14 cellular contexts compared by ENCODE assay signal in genomic region chr7:44307905-44308740, GRCh38. TPM values are rescaled to one million over a fixed set of nuclear protein-coding genes. Genes with fewer than 3 reads are reported as not detected.
DNase-seq lines count a peak whose midpoint lies in the region; ATAC-seq and TF ChIP-seq lines count a peak whose summit lies in the region.
"Had no signal": no experiment of that assay in that cellular context is flagged by ENCODE, and none has a peak within 500 bp of the region (broad histone marks: within the 10 kb centered on the region; RNA-seq: fewer than 3 reads in every experiment).

No MANE protein-coding gene starts in this region.

- peaks cover 5% of the 10 kb centered on the region; the same call in 1 of the 2 replicates for H3K4me1 ChIP-seq in SJSA1 (replicated peaks)
- peaks cover 51% of the 10 kb centered on the region for H3K4me1 ChIP-seq in left ventricle myocardium inferior

- peak; percentile 25 for DNase-seq in GM10266 (ENCODE audit: extremely low spot score)
- peak in 1 of 2 experiments; percentile 36 for DNase-seq in SJSA1 (ENCODE audit: low read depth in 1 of 2, low spot score in 2 of 2)
- no peak for DNase-seq in left ventricle myocardium inferior
- peak; percentile 43 for DNase-seq in sciatic nerve (ENCODE audit: low spot score)
- DNase-seq in activated naive CD4-positive, alpha-beta T cell treated with Interleukin-2 at 50 U/mL for 16 hours: no peak
- DNase-seq: activated CD4-positive, alpha-beta T cell treated with anti-CD3 and anti-CD28 coated beads, Interleukin-2, amount 50 U/mL, for 4 hours; activated naive CD4-positive, alpha-beta T cell treated with anti-CD3 and anti-CD28 coated beads, Interleukin-2, amount 50 U/mL, for 16 hours; central memory CD4-positive, alpha-beta T cell; midbrain had no signal

- ATAC-seq in sciatic nerve (no peak), GM18511 (IDR thresholded peaks at IDR 0.05; ENCODE audit: unreplicated experiment) (no peak), GM18870 (IDR thresholded peaks at IDR 0.05; ENCODE audit: unreplicated experiment) (no peak), HG03039 (IDR thresholded peaks at IDR 0.05; ENCODE audit: unreplicated experiment) (no peak)
- ATAC-seq: stimulated activated memory B cell treated with anti-CD40 and anti-IgM and Interleukin-4, amounts not matched to agents 10 μg/mL and 1 μg/mL and 100 μg/mL, for 72 hours had no signal

- H3K36me3 ChIP-seq in SJSA1 (no peaks in the 10 kb centered on the region), left ventricle myocardium inferior (no peaks in the 10 kb centered on the region)

- no peaks in the 10 kb centered on the region for H3K27me3 ChIP-seq in SJSA1 (replicated peaks)
- H3K27me3 ChIP-seq in left ventricle myocardium inferior (ENCODE audit: low read depth): peaks cover 11% of the 10 kb centered on the region

- intact Hi-C loops in left ventricle myocardium inferior (cut with micrococcal nuclease) (no loop called here), sciatic nerve (cut with DNase I) (loop anchor here (10.0 kb wide), 1 partner anchor 63 kb away; no protein-coding TSS in a partner anchor)

- TF ChIP-seq CTCF in GM10266 (IDR thresholded peaks at IDR 0.05; ENCODE audit: control insufficient read depth, insufficient read depth, low read depth, missing control alignments): no peak
- no peak for TF ChIP-seq CTCF in left ventricle myocardium inferior (IDR thresholded peaks at IDR 0.05; ENCODE audit: borderline replicate concordance)

- H3K9me3 ChIP-seq in SJSA1 (replicated peaks): no peaks in the 10 kb centered on the region
- H3K9me3 ChIP-seq in left ventricle myocardium inferior (replicated peaks): no peaks in the 10 kb centered on the region

- H3K27ac ChIP-seq in SJSA1 (0 out of 2 replicates have a peak overlapping the region, but pooled peaks have one; percentile 4), left ventricle myocardium inferior (replicated peaks) (peak overlapping the region; percentile 84)
- H3K27ac ChIP-seq: C4-2B had no signal

- H3K4me3 ChIP-seq in SJSA1 (no peak overlapping the region), left ventricle myocardium inferior (no peak overlapping the region)

RNA-seq across cellular contexts. Expression of gene CAMK2B, which starts 17.3 kb away (rescaled TPM):
- not detected in 2 replicates for total RNA-seq in SJSA1 (2014; rRNA removed; shearing (Covaris generic))
- total RNA-seq in left ventricle myocardium inferior (98.0 TPM), sciatic nerve (26.9 TPM)

Comparison
In these comparisons a context has a peak if more than half of its experiments do, and no peak if none do; other contexts are left out.
1. DNase-seq: peak in GM10266 (single experiment) and sciatic nerve (single experiment); none in left ventricle myocardium inferior (single experiment) and activated naive CD4-positive, alpha-beta T cell treated with Interleukin-2 at 50 U/mL for 16 hours (single experiment).
2. RNA of gene CAMK2B, which starts 17.3 kb away (total RNA-seq): 98.0 TPM in left ventricle myocardium inferior (single experiment) and 26.9 TPM in sciatic nerve (single experiment); not detected in SJSA1; every median in the first group is over 10 times any median in the second.